Comparison of ENCODE assay signal across 8 cellular contexts in genomic region chr1:207752456-207753132, GRCh38. TPM values are rescaled to one million over a fixed set of nuclear protein-coding genes. Genes with fewer than 3 reads are reported as not detected.
A peak's percentile ranks its signal among the peaks of the same experiment; 100 is the strongest.
DNase-seq lines count a peak whose midpoint lies in the region; ATAC-seq, FAIRE-seq and TF ChIP-seq lines count a peak whose summit lies in the region.

No MANE protein-coding gene starts in this region.

- CTCF ChIA-PET in Panc1 (lab: Charles Lee) = interaction anchor here (0.7 kb wide), 1 partner anchor 33 kb away, joined by 4 read pairs; no protein-coding TSS in a partner anchor

- H3K36me3 ChIP-seq in Panc1 (ENCODE audit: control insufficient read depth, insufficient read depth, low read length) = peaks cover 3% of the 10 kb centered on the region; the same call in 1 of the 2 replicates
- no peaks in the 10 kb centered on the region for H3K36me3 ChIP-seq in kidney epithelial cell (ENCODE audit: control insufficient read depth, insufficient read depth, low read length)

- BruUV-seq in Panc1 (replicated peaks; lab: Mats Ljungman, UMichigan) = no TSS peak

- TF ChIP-seq POLR2A in H54 (IDR thresholded peaks at IDR 0.05; ENCODE audit: low read depth, low read length) = no peak

- H3K4me3 ChIP-seq in Panc1 (ENCODE audit: low read depth in 2 of 2, low read length in 2 of 2) (peak overlapping the region; percentile 90 to 98), kidney epithelial cell (ENCODE audit: low read depth, low read length) (peak overlapping the region; percentile 91)

- peak overlapping the region; percentile 96 to 99 (median 98) for H3K27ac Mint-ChIP-seq in brain

- H3K36me3 Mint-ChIP-seq in brain = peaks cover 18% of the 10 kb centered on the region

- intact Hi-C loops in Panc1 (cut with micrococcal nuclease; ENCODE audit: unreplicated experiment) = no loop called here

- in situ Hi-C loops in Panc1 (cut with HindIII; ENCODE audit: low pct_unique_long_range_greater_than_20kb, low sequenced_read_pairs) = no loop called here

- no peak for TF ChIP-seq CTCF in 22Rv1 (IDR thresholded peaks at IDR 0.05)
- no peak for TF ChIP-seq CTCF in Panc1 (IDR thresholded peaks at IDR 0.05)
- TF ChIP-seq CTCF in brain (conservative IDR thresholded peaks at IDR 0.05) = no peak
- TF ChIP-seq CTCF in kidney epithelial cell (IDR thresholded peaks at IDR 0.05; ENCODE audit: insufficient read depth, low read length, poor library complexity, severe bottlenecking) = no peak

- H3K4me1 Mint-ChIP-seq in brain = peaks cover 82% of the 10 kb centered on the region

- peaks cover 20% of the 10 kb centered on the region for H3K4me1 ChIP-seq in Panc1 (ENCODE audit: control insufficient read depth, insufficient read depth, low read length)

- peaks cover 9% of the 10 kb centered on the region for H3K27me3 Mint-ChIP-seq in brain

- peak overlapping the region; percentile 99 for H3K27ac ChIP-seq in 22Rv1
- H3K27ac ChIP-seq in Panc1 (ENCODE audit: low read length) = peak overlapping the region; percentile 97

- FAIRE-seq in H54 (lab: Jason Lieb, UNC) = no peak

- H3K27me3 ChIP-seq in Panc1 (ENCODE audit: control insufficient read depth, insufficient read depth, low read length) (no peaks in the 10 kb centered on the region), kidney epithelial cell (ENCODE audit: control insufficient read depth, insufficient read depth, low read length) (no peaks in the 10 kb centered on the region)

- POLR2A ChIA-PET in Panc1 (lab: Charles Lee) = interaction anchor here (0.5 kb wide), 1 partner anchor 37 kb away, joined by 6 read pairs; no protein-coding TSS in a partner anchor

- H3K9me3 Mint-ChIP-seq in brain = no peaks in the 10 kb centered on the region

- ATAC-seq in GM18498 (IDR thresholded peaks at IDR 0.05; ENCODE audit: unreplicated experiment) (peak; percentile 38), HG03025 (IDR thresholded peaks at IDR 0.05; ENCODE audit: low FRiP score, unreplicated experiment) (peak; percentile 38), Panc1 (peak; percentile 57)

- no peak for DNase-seq in Panc1 (ENCODE audit: low read depth, low spot score)
- no peak for DNase-seq in kidney epithelial cell (ENCODE audit: low read depth)
- DNase-seq in stimulated activated CD4-positive, alpha-beta T cell treated with anti-CD3 and anti-CD28 coated beads, Interleukin-4, amount 100 ng/mL, for 1 hour = peak; percentile 33
- no peak for DNase-seq in H54 (ENCODE audit: insufficient read length, low spot score)

- H3K9me3 ChIP-seq in Panc1 (ENCODE audit: control insufficient read depth, insufficient read depth, low read depth, low read length) = no peaks in the 10 kb centered on the region

- H3K4me3 Mint-ChIP-seq in brain = peak overlapping the region; percentile 98 to 100 (median 99)

RNA-seq across cellular contexts. Expression of gene CD46, which starts 0.7 kb away (rescaled TPM):
- total RNA-seq in Panc1 (2021; ENCODE audit: unreplicated experiment) (128 TPM), kidney epithelial cell (127 and 138 TPM in 2 replicates)
- 56.5 TPM for polyA plus RNA-seq in Panc1 (2012; ENCODE audit: insufficient read length)
- 29.0 TPM for polyA plus RNA-seq in brain (ENCODE audit: insufficient read depth, low read depth, low replicate concordance)
